In the genomic region with DNA sequence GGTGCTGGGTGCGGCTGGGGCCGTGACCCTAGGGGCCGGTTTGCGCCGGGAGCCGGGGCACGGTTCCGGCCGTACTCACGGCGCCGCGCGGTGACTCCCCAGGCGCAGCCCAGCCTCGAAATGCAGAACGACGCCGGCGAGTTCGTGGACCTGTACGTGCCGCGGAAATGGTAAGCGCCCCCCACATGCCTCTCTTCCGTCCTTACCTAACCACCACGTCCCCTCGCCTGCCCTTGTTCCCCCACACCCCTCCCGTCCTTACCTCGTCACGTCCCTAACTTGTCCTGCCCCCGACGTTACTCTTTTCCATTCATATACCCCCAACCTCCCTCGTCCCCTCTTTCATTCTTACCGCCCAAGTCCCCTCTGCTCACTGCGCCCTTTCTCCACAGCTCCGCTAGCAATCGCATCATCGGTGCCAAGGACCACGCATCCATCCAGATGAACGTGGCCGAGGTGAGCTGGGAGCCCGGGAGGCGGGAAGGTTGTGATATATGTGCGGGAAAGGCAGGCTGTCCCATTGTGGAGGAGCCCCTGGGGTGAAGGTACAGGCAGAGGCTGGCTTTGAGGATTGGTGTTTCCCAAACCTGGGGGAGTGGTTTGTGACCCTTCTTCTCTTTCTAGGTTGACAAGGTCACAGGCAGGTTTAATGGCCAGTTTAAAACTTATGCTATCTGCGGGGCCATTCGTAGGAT, we compare ENCODE assay signal across 8 cellular contexts. TPM values are rescaled to one million over a fixed set of nuclear protein-coding genes. Genes with fewer than 3 reads are reported as not detected.
DNase-seq lines count a peak whose midpoint lies in the region; ATAC-seq, FAIRE-seq and TF ChIP-seq lines count a peak whose summit lies in the region.

No MANE protein-coding gene starts in this region.

- no peaks in the 10 kb centered on the region for H3K27me3 Mint-ChIP-seq in MCF 10A (ENCODE audit: insufficient read depth, unreplicated experiment)

- TSS peak; percentile 75 for BruUV-seq in MCF 10A (replicated peaks; lab: Mats Ljungman, UMichigan)

- H3K27me3 ChIP-seq in ACC112 (ENCODE audit: insufficient read depth, low read length) (no peaks in the 10 kb centered on the region), muscle layer of colon (ENCODE audit: control insufficient read depth in 1 of 2, insufficient read depth in 2 of 2, low read length in 2 of 2) (no peaks in the 10 kb centered on the region)

- peak overlapping the region; percentile 89 for H3K9ac ChIP-seq in muscle layer of colon (ENCODE audit: low read length)

- ATAC-seq in HG03196 (IDR thresholded peaks at IDR 0.05; ENCODE audit: unreplicated experiment) (peak; percentile 10), HG02610 (IDR thresholded peaks at IDR 0.05; ENCODE audit: unreplicated experiment) (no peak)

- H3K27ac ChIP-seq in ACC112 (ENCODE audit: low read depth, low read length): peak overlapping the region; percentile 68; the same call in 1 of the 2 replicates
- peak overlapping the region; percentile 91 for H3K27ac ChIP-seq in muscle layer of colon (ENCODE audit: low read depth, low read length)

- peaks cover 14% of the 10 kb centered on the region for H3K4me1 ChIP-seq in ACC112 (ENCODE audit: control insufficient read depth, insufficient read depth, low read length, unreplicated experiment)
- H3K4me1 ChIP-seq in muscle layer of colon (ENCODE audit: insufficient read depth, low read length): peaks cover 20% of the 10 kb centered on the region

- TF ChIP-seq CTCF in MCF 10A (IDR thresholded peaks at IDR 0.05; ENCODE audit: unreplicated experiment): no peak

- intact Hi-C loops in MCF 10A (cut with micrococcal nuclease): loop anchor here (5.0 kb wide), 1 partner anchor 150 kb away; the partner anchor contains the start of gene OSBPL2

- DNase-seq in MCF 10A (ENCODE audit: unreplicated experiment) (no peak), HTR-8/SVneo (ENCODE audit: insufficient read length, low spot score) (no peak), DMS79 (lab: John Stamatoyannopoulos, UW) (no peak)
- no peak for DNase-seq in activated effector memory CD4-positive, alpha-beta T cell treated with anti-CD3 and anti-CD28 coated beads, Interleukin-2, amount 50 U/mL, for 16 hours

- H3K9me3 Mint-ChIP-seq in MCF 10A (ENCODE audit: unreplicated experiment): peaks cover under 1% of the 10 kb centered on the region

- H3K4me1 Mint-ChIP-seq in MCF 10A (ENCODE audit: insufficient read depth, unreplicated experiment): peaks cover 6% of the 10 kb centered on the region

- peak overlapping the region; percentile 100 for H3K4me3 ChIP-seq in ACC112 (ENCODE audit: low read depth, low read length)
- H3K4me3 ChIP-seq in muscle layer of colon (ENCODE audit: low read depth in 1 of 2, low read length in 2 of 2): peak overlapping the region; percentile 88 to 95

- H3K9me3 ChIP-seq in muscle layer of colon (ENCODE audit: low read length): no peaks in the 10 kb centered on the region

- POLR2A ChIA-PET in MCF 10A (lab: Yijun Ruan, JAX): interaction anchor here (0.6 to 7.7 kb wide), 36 partner anchors 11 to 550 kb away, joined by 3 to 182 read pairs (median 4); partner anchors contain the start of genes ADRM1, LAMA5, OSBPL2 and SLCO4A1

- CTCF ChIA-PET in MCF 10A (lab: Yijun Ruan, JAX): interaction anchor here (0.7 to 3.2 kb wide), 6 partner anchors 12 to 230 kb away, joined by 3 to 21 read pairs (median 4); no protein-coding TSS in a partner anchor

- H3K79me2 ChIP-seq in ACC112 (ENCODE audit: control insufficient read depth, insufficient read depth, low read length, unreplicated experiment): peaks cover 46% of the 10 kb centered on the region

- no peak overlapping the region for H2AFZ ChIP-seq in ACC112 (ENCODE audit: low read length, unreplicated experiment)

- H3K36me3 Mint-ChIP-seq in MCF 10A (ENCODE audit: insufficient read depth, unreplicated experiment): peaks cover 83% of the 10 kb centered on the region

- H3K36me3 ChIP-seq in ACC112 (ENCODE audit: insufficient read depth, low read length): peaks cover 9% of the 10 kb centered on the region; the same call in 1 of the 2 replicates
- peaks cover 19% of the 10 kb centered on the region for H3K36me3 ChIP-seq in muscle layer of colon (ENCODE audit: insufficient read depth, low read length)

- peak overlapping the region; percentile 92 for H3K4me3 Mint-ChIP-seq in MCF 10A (ENCODE audit: unreplicated experiment)

- FAIRE-seq in HTR-8/SVneo (lab: Jason Lieb, UNC): no peak

- peak overlapping the region; percentile 96 for H3K27ac Mint-ChIP-seq in MCF 10A (ENCODE audit: low read depth, unreplicated experiment)

RNA-seq across cellular contexts. Expression of gene RPS21, which starts 0.5 kb away (rescaled TPM):
- 1,978 and 2,055 TPM in 2 replicates for total RNA-seq in MCF 10A (2022)

RNA-seq across cellular contexts. Expression of gene CABLES2, which starts 19.7 kb away (rescaled TPM):
- 1.5 and 2.8 TPM in 2 replicates for total RNA-seq in MCF 10A (2022)

RNA-seq across cellular contexts. Expression of gene LAMA5, which starts 20.3 kb away (rescaled TPM):
- 266 and 292 TPM in 2 replicates for total RNA-seq in MCF 10A (2022)

RNA-seq across cellular contexts. Expression of gene RBBP8NL, which starts 40.0 kb away (rescaled TPM):
- total RNA-seq in MCF 10A (2022): not detected in 2 replicates
